22 cellular contexts compared by ENCODE assay signal in genomic region chr2:138185827-138186226, GRCh38.
DNase-seq lines count a peak whose midpoint lies in the region; ATAC-seq and TF ChIP-seq lines count a peak whose summit lies in the region.
"Had no signal": no experiment of that assay in that cellular context is flagged by ENCODE, and none has a peak within 500 bp of the region (broad histone marks: within the 10 kb centered on the region; RNA-seq: fewer than 3 reads in every experiment).

No MANE protein-coding gene starts in this region.

- DNase-seq in NCI-H82 (lab: John Stamatoyannopoulos, UW): peak; percentile 5
- no peak for DNase-seq in NCI-H82 treated with DMSO at 0.1 percent for 48 hours (lab: John Stamatoyannopoulos, UW; ENCODE audit: unreplicated experiment)
- no peak for DNase-seq in WTC11 (ENCODE audit: low spot score)
- DNase-seq in fibroblast of the aortic adventitia (ENCODE audit: low read depth): peak; percentile 21
- peak; percentile 2 for DNase-seq in myocyte (ENCODE audit: low read depth)
- DNase-seq in NCI-H345 treated with DMSO at 0.1 percent for 48 hours (lab: John Stamatoyannopoulos, UW; ENCODE audit: unreplicated experiment): no peak
- DNase-seq in ACHN: no peak
- DNase-seq: AML-193; BE2C; CD4-positive, alpha-beta T cell; CD8-positive, alpha-beta memory T cell; DMS 273 treated with DMSO at 0.1 percent for 48 hours; DMS79; EL; GDM1; GM23248; HFFc6 had no signal

- no peak overlapping the region for H3K4me3 Mint-ChIP-seq in WTC11
- H3K4me3 Mint-ChIP-seq: CD14-positive monocyte; CD4-positive, alpha-beta T cell; CD8-positive, alpha-beta memory T cell; HFFc6 had no signal

- no peaks in the 10 kb centered on the region for H3K9me3 Mint-ChIP-seq in WTC11
- H3K9me3 Mint-ChIP-seq: HFFc6 had no signal

- POLR2A ChIA-PET in WTC11 (lab: Charles Lee): no interaction called here

- H3K36me3 Mint-ChIP-seq in WTC11: no peaks in the 10 kb centered on the region
- H3K36me3 Mint-ChIP-seq: CD14-positive monocyte had no signal

- CTCF ChIA-PET in WTC11 (lab: Charles Lee): no interaction called here

- H3K27ac Mint-ChIP-seq in WTC11: no peak overlapping the region
- H3K27ac Mint-ChIP-seq: CD14-positive monocyte; CD4-positive, alpha-beta T cell; CD8-positive, alpha-beta memory T cell; HFFc6 had no signal

- no peaks in the 10 kb centered on the region for H3K27me3 Mint-ChIP-seq in WTC11 (ENCODE audit: low read depth)
- H3K27me3 Mint-ChIP-seq: CD4-positive, alpha-beta T cell; CD8-positive, alpha-beta memory T cell had no signal

- ATAC-seq in WTC11: peak; percentile 81
- ATAC-seq in HG03342 (IDR thresholded peaks at IDR 0.05; ENCODE audit: unreplicated experiment): no peak
- ATAC-seq: GM12878 had no signal

- peaks cover 57% of the 10 kb centered on the region for H3K4me1 Mint-ChIP-seq in WTC11
- H3K4me1 Mint-ChIP-seq: CD14-positive monocyte; CD8-positive, alpha-beta memory T cell had no signal

- H3K4me3 ChIP-seq in fibroblast of the aortic adventitia (ENCODE audit: low read depth, low read length): no peak overlapping the region
- H3K4me3 ChIP-seq: BLaER1 treated with 17β-estradiol and CSF1 and Interleukin-3, amounts not matched to agents 10 nM and 100 nM; GM12878; GM23248; HAP-1 had no signal

- in situ Hi-C loops in ACHN (cut with HindIII; ENCODE audit: low pct_ligation_motif_present, low pct_unique_long_range_greater_than_20kb, low sequenced_read_pairs): no loop called here

- TF ChIP-seq CTCF in WTC11 (IDR thresholded peaks at IDR 0.05) (no peak), fibroblast of the aortic adventitia (IDR thresholded peaks at IDR 0.05; ENCODE audit: insufficient read depth, low read length) (no peak)

TF ChIP-seq in WTC11, 78 proteins besides CTCF, POLR2A, EP300 and RAD21:
- TF ChIP-seq, protein P1, sequence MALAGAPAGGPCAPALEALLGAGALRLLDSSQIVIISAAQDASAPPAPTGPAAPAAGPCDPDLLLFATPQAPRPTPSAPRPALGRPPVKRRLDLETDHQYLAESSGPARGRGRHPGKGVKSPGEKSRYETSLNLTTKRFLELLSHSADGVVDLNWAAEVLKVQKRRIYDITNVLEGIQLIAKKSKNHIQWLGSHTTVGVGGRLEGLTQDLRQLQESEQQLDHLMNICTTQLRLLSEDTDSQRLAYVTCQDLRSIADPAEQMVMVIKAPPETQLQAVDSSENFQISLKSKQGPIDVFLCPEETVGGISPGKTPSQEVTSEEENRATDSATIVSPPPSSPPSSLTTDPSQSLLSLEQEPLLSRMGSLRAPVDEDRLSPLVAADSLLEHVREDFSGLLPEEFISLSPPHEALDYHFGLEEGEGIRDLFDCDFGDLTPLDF (CRISPR knock-in tag; IDR thresholded peaks at IDR 0.05): no peak
- no peak for TF ChIP-seq CREM (CRISPR knock-in tag; IDR thresholded peaks at IDR 0.05)
- TF ChIP-seq, protein P2, sequence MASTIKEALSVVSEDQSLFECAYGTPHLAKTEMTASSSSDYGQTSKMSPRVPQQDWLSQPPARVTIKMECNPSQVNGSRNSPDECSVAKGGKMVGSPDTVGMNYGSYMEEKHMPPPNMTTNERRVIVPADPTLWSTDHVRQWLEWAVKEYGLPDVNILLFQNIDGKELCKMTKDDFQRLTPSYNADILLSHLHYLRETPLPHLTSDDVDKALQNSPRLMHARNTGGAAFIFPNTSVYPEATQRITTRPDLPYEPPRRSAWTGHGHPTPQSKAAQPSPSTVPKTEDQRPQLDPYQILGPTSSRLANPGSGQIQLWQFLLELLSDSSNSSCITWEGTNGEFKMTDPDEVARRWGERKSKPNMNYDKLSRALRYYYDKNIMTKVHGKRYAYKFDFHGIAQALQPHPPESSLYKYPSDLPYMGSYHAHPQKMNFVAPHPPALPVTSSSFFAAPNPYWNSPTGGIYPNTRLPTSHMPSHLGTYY (CRISPR knock-in tag; IDR thresholded peaks at IDR 0.05): no peak
- no peak for TF ChIP-seq E2F5 (CRISPR knock-in tag; IDR thresholded peaks at IDR 0.05)
- TF ChIP-seq SMAD4 (CRISPR knock-in tag; IDR thresholded peaks at IDR 0.05): no peak
- TF ChIP-seq TEAD1 (CRISPR knock-in tag; IDR thresholded peaks at IDR 0.05): no peak
- no peak for TF ChIP-seq KAT7 (CRISPR knock-in tag; IDR thresholded peaks at IDR 0.05; ENCODE audit: borderline replicate concordance)
- TF ChIP-seq FOXJ3 (CRISPR knock-in tag; IDR thresholded peaks at IDR 0.05; ENCODE audit: borderline replicate concordance): no peak
- TF ChIP-seq MYBL2 (CRISPR knock-in tag; IDR thresholded peaks at IDR 0.05): no peak
- no peak for TF ChIP-seq HMGXB4 (CRISPR knock-in tag; IDR thresholded peaks at IDR 0.05)
- TF ChIP-seq ZNF423 (CRISPR knock-in tag; IDR thresholded peaks at IDR 0.05): no peak
- TF ChIP-seq HMGA2 (CRISPR knock-in tag; IDR thresholded peaks at IDR 0.05): no peak
- TF ChIP-seq MXD4 (CRISPR knock-in tag; IDR thresholded peaks at IDR 0.05; ENCODE audit: borderline replicate concordance): no peak
- TF ChIP-seq NFATC4 (CRISPR knock-in tag; IDR thresholded peaks at IDR 0.05): no peak
- TF ChIP-seq, protein P3, sequence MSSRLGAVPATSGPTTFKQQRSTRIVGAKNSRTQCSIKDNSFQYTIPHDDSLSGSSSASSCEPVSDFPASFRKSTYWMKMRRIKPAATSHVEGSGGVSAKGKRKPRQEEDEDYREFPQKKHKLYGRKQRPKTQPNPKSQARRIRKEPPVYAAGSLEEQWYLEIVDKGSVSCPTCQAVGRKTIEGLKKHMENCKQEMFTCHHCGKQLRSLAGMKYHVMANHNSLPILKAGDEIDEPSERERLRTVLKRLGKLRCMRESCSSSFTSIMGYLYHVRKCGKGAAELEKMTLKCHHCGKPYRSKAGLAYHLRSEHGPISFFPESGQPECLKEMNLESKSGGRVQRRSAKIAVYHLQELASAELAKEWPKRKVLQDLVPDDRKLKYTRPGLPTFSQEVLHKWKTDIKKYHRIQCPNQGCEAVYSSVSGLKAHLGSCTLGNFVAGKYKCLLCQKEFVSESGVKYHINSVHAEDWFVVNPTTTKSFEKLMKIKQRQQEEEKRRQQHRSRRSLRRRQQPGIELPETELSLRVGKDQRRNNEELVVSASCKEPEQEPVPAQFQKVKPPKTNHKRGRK (CRISPR knock-in tag; IDR thresholded peaks at IDR 0.05; ENCODE audit: borderline replicate concordance): no peak
- no peak for TF ChIP-seq ARID4B (CRISPR knock-in tag; IDR thresholded peaks at IDR 0.05; ENCODE audit: borderline replicate concordance)
TF ChIP-seq in WTC11: peak in this region for 0.

Comparison
In these comparisons a context has a peak if more than half of its experiments do, and no peak if none do; other contexts are left out.
1. DNase-seq: peak in NCI-H82 (single experiment), fibroblast of the aortic adventitia (single experiment) and myocyte (single experiment); none in NCI-H82 treated with DMSO at 0.1 percent for 48 hours (single experiment), WTC11 (single experiment), NCI-H345 treated with DMSO at 0.1 percent for 48 hours (single experiment) and ACHN (single experiment).